Comparison of ENCODE assay signal across 6 cellular contexts in the genomic region with DNA sequence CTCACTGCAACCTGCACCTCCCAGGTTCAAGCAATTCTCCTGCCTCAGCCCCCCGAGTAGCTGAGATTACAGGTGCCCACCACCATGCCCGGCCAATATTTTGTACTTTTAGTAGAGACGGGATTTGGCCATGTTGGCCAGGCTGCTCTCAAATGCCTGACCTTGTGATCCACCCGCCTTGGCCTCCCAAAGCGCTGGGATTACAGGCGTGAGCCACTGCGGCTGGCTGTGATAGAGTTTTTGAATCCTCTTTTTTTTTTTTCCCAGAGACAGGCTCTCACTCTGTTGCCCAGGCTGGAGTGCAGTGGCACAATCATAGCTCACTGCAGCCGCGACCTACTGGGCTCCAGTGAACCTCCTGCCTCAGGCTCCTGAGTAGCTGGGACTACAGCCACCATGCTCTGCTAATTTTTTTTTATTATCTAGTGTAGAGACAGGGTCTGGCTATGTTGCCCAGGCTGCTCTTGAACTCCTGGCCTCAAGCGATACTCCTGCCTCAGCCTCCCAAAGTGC. TPM values are rescaled to one million over a fixed set of nuclear protein-coding genes. Genes with fewer than 3 reads are reported as not detected.
"Had no signal": no experiment of that assay in that cellular context is flagged by ENCODE, and none has a peak within 500 bp of the region (broad histone marks: within the 10 kb centered on the region; RNA-seq: fewer than 3 reads in every experiment).

No MANE protein-coding gene starts in this region.

RNA-seq across cellular contexts. Expression of gene CIDEC, which starts 14.9 kb away (rescaled TPM):
- total RNA-seq: activated CD4-positive, alpha-beta memory T cell treated with anti-CD3 and anti-CD28 coated beads for 36 hours; glomerular endothelial cell; kidney; lung microvascular endothelial cell; natural killer cell treated with Interleukin-12 subunit alpha and Interleukin-12 subunit beta and Interleukin-15 and Interleukin-18, amount 100 ng/mL, for 72 hours had no signal
- polyA plus RNA-seq: SK-N-SH had no signal
